In genomic region chr1:174689524-174689923, GRCh38 we compare ENCODE assay signal across 1 cellular context.
TF ChIP-seq lines count a peak whose summit lies in the region.

No MANE protein-coding gene starts in this region.

TF ChIP-seq in HepG2, 621 proteins besides CTCF, POLR2A, EP300 and RAD21 (continued from another document):
- TF ChIP-seq ZNF614 (CRISPR knock-in tag; IDR thresholded peaks at IDR 0.05; ENCODE audit: borderline replicate concordance) (peak; percentile 93), FOXK1 (CRISPR knock-in tag; IDR thresholded peaks at IDR 0.05; ENCODE audit: borderline replicate concordance, low read depth) (peak; percentile 53; the same call in 1 of the 2 replicates), ZNF644 (CRISPR knock-in tag; IDR thresholded peaks at IDR 0.05; ENCODE audit: low read depth) (peak; percentile 93)
TF ChIP-seq in HepG2: peak in this region for 60.
